ENCODE assay signal across 8 cellular contexts in genomic region chr10:121974535-121975294, GRCh38. TPM values are rescaled to one million over a fixed set of nuclear protein-coding genes. Genes with fewer than 3 reads are reported as not detected.
DNase-seq lines count a peak whose midpoint lies in the region; ATAC-seq and TF ChIP-seq lines count a peak whose summit lies in the region.

Gene NSMCE4A, minus strand, starts transcription at chr10:121975217. Its CDS starts 52 bp downstream, at chr10:121975165.

- H3K36me3 Mint-ChIP-seq in activated T-helper 17 cell treated with anti-CD3 and anti-CD28 coated beads, Interleukin-2, amount 50 U/mL, for 72 hours (ENCODE audit: low read depth), result peaks cover 39% of the 10 kb centered on the region
- H3K36me3 Mint-ChIP-seq in natural killer cell, result no peaks in the 10 kb centered on the region

- no peaks in the 10 kb centered on the region for H3K9me3 ChIP-seq in Peyer's patch

- H3K27me3 Mint-ChIP-seq in activated T-helper 17 cell treated with anti-CD3 and anti-CD28 coated beads, Interleukin-2, amount 50 U/mL, for 72 hours, result no peaks in the 10 kb centered on the region
- H3K27me3 Mint-ChIP-seq in natural killer cell (ENCODE audit: low read depth in 2 of 2), result no peaks in the 10 kb centered on the region

- no peaks in the 10 kb centered on the region for H3K27me3 ChIP-seq in Peyer's patch

- peaks cover 0 to 15% (median 6%) of the 10 kb centered on the region in 4 donors for H3K4me1 ChIP-seq in Peyer's patch

- intact Hi-C loops in natural killer cell (cut with micrococcal nuclease), result no loop called here

- no peaks in the 10 kb centered on the region for H3K9me3 Mint-ChIP-seq in activated T-helper 17 cell treated with anti-CD3 and anti-CD28 coated beads, Interleukin-2, amount 50 U/mL, for 72 hours
- H3K9me3 Mint-ChIP-seq in natural killer cell, result no peaks in the 10 kb centered on the region

- peak; percentile 57 to 58 for TF ChIP-seq POLR2A in Peyer's patch (IDR thresholded peaks at IDR 0.05)

- no peak within 1 kb of the TSS for H3K27ac Mint-ChIP-seq in activated T-helper 17 cell treated with anti-CD3 and anti-CD28 coated beads, Interleukin-2, amount 50 U/mL, for 72 hours
- peak within 1 kb of the TSS; percentile 34 to 36 for H3K27ac Mint-ChIP-seq in natural killer cell

- peaks cover 10% of the 10 kb centered on the region for H3K4me1 Mint-ChIP-seq in activated T-helper 17 cell treated with anti-CD3 and anti-CD28 coated beads, Interleukin-2, amount 50 U/mL, for 72 hours
- H3K4me1 Mint-ChIP-seq in natural killer cell, result peaks cover 18 to 23% of the 10 kb centered on the region in 2 donors

- H3K4me3 Mint-ChIP-seq in activated T-helper 17 cell treated with anti-CD3 and anti-CD28 coated beads, Interleukin-2, amount 50 U/mL, for 72 hours, result peak within 1 kb of the TSS; percentile 83
- peak within 1 kb of the TSS; percentile 88 for H3K4me3 Mint-ChIP-seq in natural killer cell

- DNase-seq in DMS114 treated with DMSO at 0.1 percent for 48 hours (lab: John Stamatoyannopoulos, UW; ENCODE audit: unreplicated experiment), result peak; percentile 46
- DNase-seq in HPDE6-E6E7 (ENCODE audit: extremely low spot score), result peak; percentile 77
- peak; percentile 70 to 87 (median 87) for DNase-seq in Peyer's patch
- DNase-seq in fibroblast of mammary gland (ENCODE audit: low read depth), result peak; percentile 68
- peak; percentile 56 for DNase-seq in natural killer cell
- peak; percentile 31 to 68 (median 38) for DNase-seq in stimulated activated naive CD4-positive, alpha-beta T cell (lab: John Stamatoyannopoulos, UW)

- peak within 1 kb of the TSS; percentile 92 to 98 (median 95) for H3K27ac ChIP-seq in Peyer's patch

- peak in 4 of 6 experiments; percentile 11 to 80 (median 70) for TF ChIP-seq CTCF in Peyer's patch (IDR thresholded peaks at IDR 0.05)
- no peak for TF ChIP-seq CTCF in fibroblast of mammary gland (conservative IDR thresholded peaks at IDR 0.05; ENCODE audit: control insufficient read depth, insufficient read depth, low read depth, low read length)
- TF ChIP-seq CTCF in natural killer cell (IDR thresholded peaks at IDR 0.05), result no peak

- H3K4me3 ChIP-seq in Peyer's patch (peak within 1 kb of the TSS; percentile 79 to 96 (median 88)), fibroblast of mammary gland (ENCODE audit: control insufficient read depth, low read depth, low read length) (peak within 1 kb of the TSS; percentile 80)

- peaks cover 0 to 12% (median 0%) of the 10 kb centered on the region in 3 donors for H3K36me3 ChIP-seq in Peyer's patch

- ATAC-seq in GM19467 (IDR thresholded peaks at IDR 0.05; ENCODE audit: unreplicated experiment), result peak; percentile 84
- ATAC-seq in activated T-helper 17 cell treated with anti-CD3 and anti-CD28 coated beads, Interleukin-2, amount 50 U/mL, for 72 hours (replicated peaks), result peak; percentile 91
- ATAC-seq in natural killer cell, result peak; percentile 82 to 85 (median 84)

RNA-seq across cellular contexts. Expression of gene NSMCE4A, which starts in this region (rescaled TPM):
- total RNA-seq in Peyer's patch (100 to 1,000 TPM in 2 of 4 donors, 10 to 100 TPM in 2; 59.9 to 175 (median 114) TPM), natural killer cell (10 to 100 TPM; 47.8 to 60.3 (median 47.9) TPM)
- total RNA-seq in activated T-helper 17 cell treated with anti-CD3 and anti-CD28 coated beads, Interleukin-2, amount 50 U/mL, for 72 hours, result 10 to 100 TPM; 26.4 to 49.7 TPM

Comparison
In these comparisons a context has a peak if more than half of its experiments do, and no peak if none do; other contexts are left out.
1. Peak in every context shown above with its lines: DNase-seq, ATAC-seq, H3K4me3 ChIP-seq and H3K27ac ChIP-seq.
2. CTCF ChIP-seq: peak in Peyer's patch (4 of 6); none in fibroblast of mammary gland (single experiment) and natural killer cell (single experiment).